ENCODE assay signal across 1 cellular context in genomic region chr9:136867917-136868316, GRCh38.
TF ChIP-seq lines count a peak whose summit lies in the region.

No MANE protein-coding gene starts in this region.

TF ChIP-seq in GM12878, 131 proteins besides CTCF, POLR2A, EP300 and RAD21:
- TF ChIP-seq ZNF687 (IDR thresholded peaks at IDR 0.05): no peak
- TF ChIP-seq, protein P1, sequence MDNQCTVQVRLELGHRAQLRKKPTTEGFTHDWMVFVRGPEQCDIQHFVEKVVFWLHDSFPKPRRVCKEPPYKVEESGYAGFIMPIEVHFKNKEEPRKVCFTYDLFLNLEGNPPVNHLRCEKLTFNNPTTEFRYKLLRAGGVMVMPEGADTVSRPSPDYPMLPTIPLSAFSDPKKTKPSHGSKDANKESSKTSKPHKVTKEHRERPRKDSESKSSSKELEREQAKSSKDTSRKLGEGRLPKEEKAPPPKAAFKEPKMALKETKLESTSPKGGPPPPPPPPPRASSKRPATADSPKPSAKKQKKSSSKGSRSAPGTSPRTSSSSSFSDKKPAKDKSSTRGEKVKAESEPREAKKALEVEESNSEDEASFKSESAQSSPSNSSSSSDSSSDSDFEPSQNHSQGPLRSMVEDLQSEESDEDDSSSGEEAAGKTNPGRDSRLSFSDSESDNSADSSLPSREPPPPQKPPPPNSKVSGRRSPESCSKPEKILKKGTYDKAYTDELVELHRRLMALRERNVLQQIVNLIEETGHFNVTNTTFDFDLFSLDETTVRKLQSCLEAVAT (IDR thresholded peaks at IDR 0.05): peak; percentile 69; the same call in 1 of the 2 replicates
